In the genomic region with DNA sequence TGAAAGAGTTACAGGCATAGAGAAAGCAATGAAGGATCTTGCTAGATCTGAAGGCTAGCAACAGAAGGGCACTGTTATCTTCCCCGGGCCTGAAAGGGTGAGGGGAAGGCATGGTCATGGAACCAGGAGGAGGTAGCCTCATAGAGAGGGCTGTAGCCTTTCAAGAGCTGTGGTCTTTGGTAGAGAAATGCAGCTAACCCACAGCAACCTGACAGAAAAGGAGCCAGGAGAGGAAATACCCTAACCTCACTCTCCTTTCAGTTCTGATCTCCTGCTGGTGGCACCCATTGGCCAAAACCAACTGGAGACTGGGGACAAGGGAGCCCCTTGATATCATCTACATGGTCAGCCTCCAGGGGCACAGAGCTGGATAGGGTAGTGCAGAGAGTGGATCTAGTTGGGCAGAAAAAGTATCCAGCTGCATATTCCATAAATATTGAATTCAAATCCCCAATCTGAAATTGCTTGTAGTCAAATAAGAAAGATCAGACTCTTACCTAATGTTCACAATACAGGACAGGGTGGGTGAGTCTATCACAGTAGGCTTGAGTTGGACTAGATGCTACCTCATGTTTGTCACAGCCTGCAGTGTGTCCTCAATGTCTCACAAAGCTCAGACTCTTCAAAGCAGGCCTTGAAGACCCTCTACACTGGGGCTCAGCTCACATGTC, we compare ENCODE assay signal across 9 cellular contexts.
DNase-seq lines count a peak whose midpoint lies in the region; ATAC-seq lines count a peak whose summit lies in the region.
"Had no signal": no experiment of that assay in that cellular context is flagged by ENCODE, and none has a peak within 500 bp of the region (broad histone marks: within the 10 kb centered on the region; RNA-seq: fewer than 3 reads in every experiment).

No MANE protein-coding gene starts in this region.

- H3K36me3 Mint-ChIP-seq in IgD-negative memory B cell = no peaks in the 10 kb centered on the region
- no peaks in the 10 kb centered on the region for H3K36me3 Mint-ChIP-seq in naive thymus-derived CD8-positive, alpha-beta T cell

- peak in 2 of 10 donors; percentile 24 to 38 for DNase-seq in naive thymus-derived CD8-positive, alpha-beta T cell
- DNase-seq in Kasumi-1 (lab: John Stamatoyannopoulos, UW) (no peak), NCI-H510A treated with DMSO at 0.1 percent for 48 hours (lab: John Stamatoyannopoulos, UW) (no peak), DMS79 (lab: John Stamatoyannopoulos, UW) (no peak), SW480 (ENCODE audit: low spot score) (no peak)
- DNase-seq: H9 had no signal

- POLR2A ChIA-PET in naive thymus-derived CD8-positive, alpha-beta T cell (lab: Charles Lee) = interaction anchor here (0.7 to 2.6 kb wide), 4 partner anchors 28 to 74 kb away, joined by 3 to 13 read pairs (median 4); partner anchors contain the start of gene JUN

- peak; percentile 88 for ATAC-seq in GM18873 (IDR thresholded peaks at IDR 0.05; ENCODE audit: low FRiP score, unreplicated experiment)
- ATAC-seq in GM21737 (IDR thresholded peaks at IDR 0.05; ENCODE audit: unreplicated experiment) = peak; percentile 83
- peak; percentile 66 to 67 for ATAC-seq in naive thymus-derived CD8-positive, alpha-beta T cell

- H3K27ac Mint-ChIP-seq in IgD-negative memory B cell = peak overlapping the region; percentile 6 to 80 (median 67)
- H3K27ac Mint-ChIP-seq in naive thymus-derived CD8-positive, alpha-beta T cell = peak overlapping the region; percentile 88 to 96 (median 93)
- H3K27ac Mint-ChIP-seq: H9 had no signal

- no peaks in the 10 kb centered on the region for H3K9me3 Mint-ChIP-seq in IgD-negative memory B cell
- H3K9me3 Mint-ChIP-seq in naive thymus-derived CD8-positive, alpha-beta T cell = no peaks in the 10 kb centered on the region
- H3K9me3 Mint-ChIP-seq: H9 had no signal

- H3K4me3 Mint-ChIP-seq in IgD-negative memory B cell = peak overlapping the region in 2 of 4 donors; percentile 24 to 66
- peak overlapping the region in 9 of 10 donors; percentile 43 to 76 (median 55) for H3K4me3 Mint-ChIP-seq in naive thymus-derived CD8-positive, alpha-beta T cell
- H3K4me3 Mint-ChIP-seq: H9 had no signal

- H3K4me1 Mint-ChIP-seq in IgD-negative memory B cell = peaks cover 22 to 40% (median 38%) of the 10 kb centered on the region in 3 donors
- H3K4me1 Mint-ChIP-seq in naive thymus-derived CD8-positive, alpha-beta T cell = peaks cover 37 to 68% (median 64%) of the 10 kb centered on the region in 4 donors

- no peaks in the 10 kb centered on the region for H3K27me3 Mint-ChIP-seq in IgD-negative memory B cell
- H3K27me3 Mint-ChIP-seq in naive thymus-derived CD8-positive, alpha-beta T cell = no peaks in the 10 kb centered on the region
